Comparison of ENCODE assay signal across 8 cellular contexts in the genomic region with DNA sequence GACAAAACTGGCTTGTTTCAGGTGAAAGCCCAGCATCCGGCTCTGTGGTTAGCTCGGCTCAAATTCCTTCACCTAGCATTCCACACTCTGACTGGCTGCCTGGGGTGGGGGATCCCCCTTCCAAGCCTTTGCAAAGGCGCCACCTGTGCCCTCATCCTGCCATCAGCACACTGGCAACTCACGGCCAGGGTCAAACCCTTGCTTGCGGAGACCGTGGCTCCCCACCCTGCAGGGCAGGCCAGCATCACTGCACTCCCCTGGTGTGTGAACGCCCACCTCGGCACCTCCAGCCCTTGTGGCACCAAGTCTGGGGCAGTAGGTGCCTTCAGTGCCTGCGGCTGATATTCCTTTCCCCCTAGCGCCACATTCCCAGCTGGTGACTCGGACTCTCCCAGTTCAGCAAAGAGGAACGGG. TPM values are rescaled to one million over a fixed set of nuclear protein-coding genes. Genes with fewer than 3 reads are reported as not detected.
DNase-seq lines count a peak whose midpoint lies in the region; ATAC-seq and TF ChIP-seq lines count a peak whose summit lies in the region.

No MANE protein-coding gene starts in this region.

- in situ Hi-C loops in astrocyte of the cerebellum (cut with HindIII; ENCODE audit: low sequenced_read_pairs), result no loop called here

- intact Hi-C loops in thyroid gland (cut with DNase I), result loop anchor here (5.0 kb wide), 1 partner anchor 60 kb away; a partner anchor contains a TSS

- WGBS in thyroid gland, 2 donors, result 20 to 28% methylated on average over 7 to 11 of the region's 12 CpGs

- no peak for TF ChIP-seq POLR2A in thyroid gland (IDR thresholded peaks at IDR 0.05)

- H3K36me3 ChIP-seq in thyroid gland, result peaks cover 29 to 39% of the 10 kb centered on the region in 2 donors

- no peaks in the 10 kb centered on the region for H3K9me3 ChIP-seq in thyroid gland

- peak overlapping the region; percentile 84 to 97 (median 95) for H3K27ac ChIP-seq in thyroid gland

- TF ChIP-seq CTCF in astrocyte of the cerebellum (IDR thresholded peaks at IDR 0.05; ENCODE audit: low read depth, low read length, missing control alignments) (no peak), thyroid gland (IDR thresholded peaks at IDR 0.05) (no peak)

- H3K4me1 ChIP-seq in thyroid gland, result peaks cover 36 to 43% of the 10 kb centered on the region in 2 donors

- no peaks in the 10 kb centered on the region for H3K27me3 Mint-ChIP-seq in activated T-cell treated with anti-CD3 and anti-CD28 coated beads, Interleukin-2, amount 50 U/mL, for 4 hours (ENCODE audit: low read depth)

- peak overlapping the region; percentile 93 for H3K4me3 ChIP-seq in astrocyte of the cerebellum (ENCODE audit: low read depth, low read length)
- peak overlapping the region; percentile 38 to 99 (median 62) for H3K4me3 ChIP-seq in thyroid gland (replicated peaks in 1 of 3)

- no peak for DNase-seq in activated T-cell treated with anti-CD3 and anti-CD28 coated beads, Interleukin-2, amount 50 U/mL, for 4 hours
- no peak for DNase-seq in activated T-cell treated with anti-CD3 and anti-CD28 coated beads, Interleukin-2, amount 50 U/mL, for 1 hour
- DNase-seq in astrocyte of the cerebellum (ENCODE audit: low read depth) (no peak), left kidney (ENCODE audit: low read depth, low spot score) (peak; percentile 35), thyroid gland (peak; percentile 16 to 23), NCI-H1930 (lab: John Stamatoyannopoulos, UW) (no peak)

- H3K36me3 Mint-ChIP-seq in activated T-cell treated with anti-CD3 and anti-CD28 coated beads, Interleukin-2, amount 50 U/mL, for 4 hours (ENCODE audit: insufficient read depth), result no peaks in the 10 kb centered on the region

- H3K27me3 ChIP-seq in thyroid gland, result no peaks in the 10 kb centered on the region

- peak overlapping the region; percentile 96 for H3K4me3 Mint-ChIP-seq in activated T-cell treated with anti-CD3 and anti-CD28 coated beads, Interleukin-2, amount 50 U/mL, for 4 hours

- no peak for ATAC-seq in activated T-cell treated with anti-CD3 and anti-CD28 coated beads, Interleukin-2, amount 50 U/mL, for 4 hours
- ATAC-seq in GM19467 (IDR thresholded peaks at IDR 0.05; ENCODE audit: unreplicated experiment) (no peak), HG03439 (IDR thresholded peaks at IDR 0.05; ENCODE audit: unreplicated experiment) (no peak)

- peaks cover 39% of the 10 kb centered on the region for H3K4me1 Mint-ChIP-seq in activated T-cell treated with anti-CD3 and anti-CD28 coated beads, Interleukin-2, amount 50 U/mL, for 4 hours (ENCODE audit: low read depth)

- H3K9me3 Mint-ChIP-seq in activated T-cell treated with anti-CD3 and anti-CD28 coated beads, Interleukin-2, amount 50 U/mL, for 4 hours, result no peaks in the 10 kb centered on the region

RNA-seq across cellular contexts. Expression of a gene that starts 1.3 kb away (rescaled TPM):
- 100 to 1,000 TPM; 235 to 264 (median 244) TPM for total RNA-seq in activated T-cell treated with anti-CD3 and anti-CD28 coated beads, Interleukin-2, amount 50 U/mL, for 4 hours
- total RNA-seq in thyroid gland, result 100 to 1,000 TPM; 231 to 259 (median 241) TPM

RNA-seq across cellular contexts. Expression of a gene that starts 3.2 kb away (rescaled TPM):
- 1 to 10 TPM; 1.5 to 3.0 (median 2.1) TPM for total RNA-seq in activated T-cell treated with anti-CD3 and anti-CD28 coated beads, Interleukin-2, amount 50 U/mL, for 4 hours
- total RNA-seq in thyroid gland, result 10 to 100 TPM; 25.7 to 47.0 (median 34.9) TPM

RNA-seq across cellular contexts. Expression of a gene that starts 31.8 kb away (rescaled TPM):
- 10 to 100 TPM; 18.1 to 19.8 (median 19.0) TPM for total RNA-seq in activated T-cell treated with anti-CD3 and anti-CD28 coated beads, Interleukin-2, amount 50 U/mL, for 4 hours
- total RNA-seq in thyroid gland, result 10 to 100 TPM; 14.5 to 19.4 (median 17.5) TPM

RNA-seq across cellular contexts. Expression of a gene that starts 57.5 kb away (rescaled TPM):
- 10 to 100 TPM; 76.2 to 82.7 (median 76.4) TPM for total RNA-seq in activated T-cell treated with anti-CD3 and anti-CD28 coated beads, Interleukin-2, amount 50 U/mL, for 4 hours
- 10 to 100 TPM; 31.3 to 34.5 (median 32.5) TPM for total RNA-seq in thyroid gland

RNA-seq across cellular contexts. Expression of a gene that starts 57.8 kb away (rescaled TPM):
- 10 to 100 TPM; 20.3 to 22.3 (median 22.1) TPM for total RNA-seq in activated T-cell treated with anti-CD3 and anti-CD28 coated beads, Interleukin-2, amount 50 U/mL, for 4 hours
- total RNA-seq in thyroid gland, result 10 to 100 TPM; 16.7 to 28.3 (median 19.6) TPM

Comparison
In these comparisons a context has a peak if more than half of its experiments do, and no peak if none do; other contexts are left out.
1. DNase-seq: peak in left kidney (single experiment) and thyroid gland (2 of 2); none in activated T-cell treated with anti-CD3 and anti-CD28 coated beads, Interleukin-2, amount 50 U/mL, for 4 hours (single experiment), activated T-cell treated with anti-CD3 and anti-CD28 coated beads, Interleukin-2, amount 50 U/mL, for 1 hour (single experiment), astrocyte of the cerebellum (single experiment) and NCI-H1930 (0 of 2).
2. RNA of a gene that starts 3.2 kb away (total RNA-seq): 25.7 to 47.0 TPM in thyroid gland; 1.5 to 3.0 TPM in activated T-cell treated with anti-CD3 and anti-CD28 coated beads, Interleukin-2, amount 50 U/mL, for 4 hours; every median in the first group is over 4 times any median in the second.